In the genomic region with DNA sequence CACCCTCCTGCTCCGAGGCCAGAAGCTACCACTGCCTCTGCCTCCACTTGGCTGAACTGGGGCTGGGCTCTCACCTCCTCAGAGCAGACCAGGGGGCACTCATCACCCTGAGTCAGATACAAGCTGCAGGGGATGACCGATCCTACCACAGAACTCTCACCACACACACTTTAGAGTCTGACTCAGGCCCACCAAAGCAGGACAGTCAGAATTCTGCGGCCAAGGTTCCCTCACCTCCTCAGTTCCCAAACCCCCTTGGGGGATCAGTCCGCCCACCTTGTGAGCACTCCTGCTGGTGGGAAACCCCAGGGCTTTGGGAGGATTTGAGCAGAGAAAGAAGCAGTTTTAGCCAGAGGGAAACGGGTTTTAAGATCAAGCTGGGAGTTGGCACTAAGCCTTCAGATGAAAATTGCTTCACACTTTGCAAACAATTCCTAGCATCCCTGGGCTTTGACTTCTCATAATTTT, we compare ENCODE assay signal across 11 cellular contexts.
DNase-seq lines count a peak whose midpoint lies in the region; ATAC-seq and TF ChIP-seq lines count a peak whose summit lies in the region.
"Had no signal": no experiment of that assay in that cellular context is flagged by ENCODE, and none has a peak within 500 bp of the region (broad histone marks: within the 10 kb centered on the region; RNA-seq: fewer than 3 reads in every experiment).

No MANE protein-coding gene starts in this region.

- ATAC-seq in GM18868 (IDR thresholded peaks at IDR 0.05; ENCODE audit: unreplicated experiment) (peak; percentile 89), HG03442 (IDR thresholded peaks at IDR 0.05; ENCODE audit: unreplicated experiment) (peak; percentile 79), GM19452 (IDR thresholded peaks at IDR 0.05; ENCODE audit: unreplicated experiment) (no peak), GM18505 (IDR thresholded peaks at IDR 0.05; ENCODE audit: unreplicated experiment) (no peak)

- TF ChIP-seq CTCF in chondrocyte (IDR thresholded peaks at IDR 0.05) = peak; percentile 6

- peaks cover 26% of the 10 kb centered on the region for H3K9me3 Mint-ChIP-seq in chondrocyte (ENCODE audit: low read depth)

- TF ChIP-seq POLR2A in GM18505 (IDR thresholded peaks at IDR 0.05; ENCODE audit: borderline replicate concordance, extremely low read depth, insufficient read depth, insufficient read length) = no peak

- DNase-seq in chondrocyte (ENCODE audit: low spot score) (peak; percentile 70), renal cortical epithelial cell (ENCODE audit: low read depth) (peak; percentile 96), SHP77 (lab: John Stamatoyannopoulos, UW) (no peak), inferior parietal cortex (ENCODE audit: extremely low spot score) (no peak)
- DNase-seq: activated CD4-positive, alpha-beta T cell treated with anti-CD3 and anti-CD28 coated beads for 48 hours; KBM-7; naive B cell had no signal

- no peaks in the 10 kb centered on the region for H3K27me3 Mint-ChIP-seq in chondrocyte (ENCODE audit: low read depth)
- H3K27me3 Mint-ChIP-seq: naive B cell had no signal

- H3K4me1 Mint-ChIP-seq in chondrocyte (ENCODE audit: low read depth) = peaks cover 44% of the 10 kb centered on the region
- H3K4me1 Mint-ChIP-seq: naive B cell had no signal

- peaks cover 2% of the 10 kb centered on the region for H3K36me3 Mint-ChIP-seq in chondrocyte (ENCODE audit: low read depth)
- H3K36me3 Mint-ChIP-seq: naive B cell had no signal

- no peak overlapping the region for H3K4me3 Mint-ChIP-seq in chondrocyte (ENCODE audit: unreplicated experiment)
- H3K4me3 Mint-ChIP-seq: naive B cell had no signal

- H3K27ac Mint-ChIP-seq in chondrocyte (ENCODE audit: unreplicated experiment) = peak overlapping the region; percentile 85
- H3K27ac Mint-ChIP-seq: naive B cell had no signal

Comparison
In these comparisons a context has a peak if more than half of its experiments do, and no peak if none do; other contexts are left out.
1. ATAC-seq: peak in GM18868 (single experiment) and HG03442 (single experiment); none in GM19452 (single experiment) and GM18505 (single experiment).
2. DNase-seq: peak in chondrocyte (single experiment) and renal cortical epithelial cell (single experiment); none in SHP77 (0 of 2) and inferior parietal cortex (single experiment).